In the genomic region with DNA sequence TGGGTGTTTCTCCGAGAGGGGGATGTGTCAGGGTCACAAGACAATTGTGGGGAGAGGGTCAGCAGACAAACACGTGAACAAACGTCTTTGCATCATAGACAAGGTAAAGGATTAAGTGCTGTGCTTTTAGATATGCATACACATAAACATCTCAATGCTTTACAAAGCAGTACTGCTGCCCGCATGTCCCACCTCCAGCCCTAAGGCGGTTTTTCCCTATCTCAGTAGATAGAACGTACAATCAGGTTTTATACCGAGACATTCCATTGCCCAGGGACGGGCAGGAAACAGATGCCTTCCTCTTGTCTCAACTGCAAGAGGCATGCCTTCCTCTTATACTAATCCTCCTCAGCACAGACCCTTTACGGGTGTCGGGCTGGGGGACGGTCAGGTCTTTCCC, we compare ENCODE assay signal across 7 cellular contexts. TPM values are rescaled to one million over a fixed set of nuclear protein-coding genes. Genes with fewer than 3 reads are reported as not detected.
"Had no signal": no experiment of that assay in that cellular context is flagged by ENCODE, and none has a peak within 500 bp of the region (broad histone marks: within the 10 kb centered on the region; RNA-seq: fewer than 3 reads in every experiment).

No MANE protein-coding gene starts in this region.

RNA-seq across cellular contexts. Expression of a gene that starts 8.5 kb away (rescaled TPM):
- total RNA-seq: SK-MEL-5 had no signal

RNA-seq across cellular contexts. Expression of a gene that starts 22.3 kb away (rescaled TPM):
- total RNA-seq: activated CD4-positive, alpha-beta memory T cell treated with anti-CD3 and anti-CD28 coated beads, Interleukin-2, amount 10 ng/mL, durations not matched to agents 7 days and 5 days; bronchial epithelial cell; MCF 10A; OCI-LY7; PC-9; SK-MEL-5; T-cell had no signal

RNA-seq across cellular contexts. Expression of a gene that starts 35.0 kb away (rescaled TPM):
- total RNA-seq: activated CD4-positive, alpha-beta memory T cell treated with anti-CD3 and anti-CD28 coated beads, Interleukin-2, amount 10 ng/mL, durations not matched to agents 7 days and 5 days; OCI-LY7; SK-MEL-5 had no signal

RNA-seq across cellular contexts. Expression of a gene that starts 37.2 kb away (rescaled TPM):
- total RNA-seq: activated CD4-positive, alpha-beta memory T cell treated with anti-CD3 and anti-CD28 coated beads, Interleukin-2, amount 10 ng/mL, durations not matched to agents 7 days and 5 days; bronchial epithelial cell; MCF 10A; OCI-LY7; PC-9; SK-MEL-5 had no signal
